Comparison of ENCODE assay signal across 16 cellular contexts in the genomic region with DNA sequence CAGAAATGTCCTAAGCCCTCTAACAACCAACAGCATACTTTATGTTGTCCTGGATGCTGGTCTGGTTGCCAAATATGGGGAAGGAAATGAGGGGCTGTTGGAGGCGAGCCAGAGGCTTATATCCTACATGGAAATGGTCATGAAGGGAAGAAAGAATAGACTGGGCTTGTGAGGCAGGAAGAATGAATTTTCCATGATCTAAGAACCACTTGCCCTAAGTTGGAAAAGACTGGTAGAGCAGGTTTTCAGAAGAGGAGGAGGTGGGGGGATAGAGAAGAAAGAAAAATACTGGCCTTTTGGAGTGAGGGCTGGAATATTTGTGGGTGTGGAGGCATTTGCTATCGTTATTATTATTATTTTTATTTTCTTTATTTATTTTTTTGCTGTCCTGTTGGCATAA.
DNase-seq lines count a peak whose midpoint lies in the region; ATAC-seq and TF ChIP-seq lines count a peak whose summit lies in the region.
"Had no signal": no experiment of that assay in that cellular context is flagged by ENCODE, and none has a peak within 500 bp of the region (broad histone marks: within the 10 kb centered on the region; RNA-seq: fewer than 3 reads in every experiment).

No MANE protein-coding gene starts in this region.

- DNase-seq in NCI-H748 (lab: John Stamatoyannopoulos, UW; ENCODE audit: unreplicated experiment) = peak; percentile 66
- DNase-seq in NCI-H748 treated with DMSO at 0.1 percent for 48 hours (lab: John Stamatoyannopoulos, UW) = no peak
- DNase-seq in RWPE2 (ENCODE audit: low spot score) = no peak
- DNase-seq in hepatocyte (ENCODE audit: low spot score) = no peak
- peak in 1 of 2 donors; percentile 38 for DNase-seq in thyroid gland
- no peak for DNase-seq in pons (ENCODE audit: low spot score)
- DNase-seq in transverse colon = no peak
- no peak for DNase-seq in SW480 (ENCODE audit: low spot score)
- DNase-seq: CD8-positive, alpha-beta memory T cell; EL; HFFc6; IMR-90; NCI-H187; NCI-H2171; NCI-H446 treated with DMSO at 0.1 percent for 48 hours had no signal

- no peak for ATAC-seq in RWPE2 (ENCODE audit: low read depth)

- TF ChIP-seq POLR2A in thyroid gland (IDR thresholded peaks at IDR 0.05) (no peak), transverse colon (IDR thresholded peaks at IDR 0.05) (no peak)

- H3K4me1 ChIP-seq in RWPE2 (ENCODE audit: insufficient read depth, poor library complexity, severe bottlenecking) (peaks cover 19% of the 10 kb centered on the region), hepatocyte (ENCODE audit: insufficient read depth) (peaks cover 7% of the 10 kb centered on the region), thyroid gland (peaks cover 9 to 16% of the 10 kb centered on the region in 2 donors), transverse colon (peaks cover 0 to 3% (median 0%) of the 10 kb centered on the region in 4 donors)
- H3K4me1 ChIP-seq: BLaER1 treated with 17β-estradiol and CSF1 and Interleukin-3, amounts not matched to agents 10 nM and 100 nM had no signal

- H4K20me1 ChIP-seq in hepatocyte (ENCODE audit: insufficient read depth, poor library complexity, severe bottlenecking) = no peaks in the 10 kb centered on the region
- H4K20me1 ChIP-seq: BLaER1 treated with 17β-estradiol and CSF1 and Interleukin-3, amounts not matched to agents 10 nM and 100 nM had no signal

- H3K27me3 ChIP-seq in RWPE2 (ENCODE audit: insufficient read depth, poor library complexity, severe bottlenecking) = no peaks in the 10 kb centered on the region
- peaks cover 3% of the 10 kb centered on the region for H3K27me3 ChIP-seq in hepatocyte
- H3K27me3 ChIP-seq in thyroid gland = no peaks in the 10 kb centered on the region
- H3K27me3 ChIP-seq in transverse colon = no peaks in the 10 kb centered on the region
- H3K27me3 ChIP-seq: BLaER1 treated with 17β-estradiol and CSF1 and Interleukin-3, amounts not matched to agents 10 nM and 100 nM had no signal

- H3K9me2 ChIP-seq in hepatocyte (replicated peaks; ENCODE audit: insufficient read depth) = no peaks in the 10 kb centered on the region

- no peaks in the 10 kb centered on the region for H3K36me3 ChIP-seq in RWPE2 (ENCODE audit: low read depth)
- no peaks in the 10 kb centered on the region for H3K36me3 ChIP-seq in hepatocyte (replicated peaks; ENCODE audit: insufficient read depth, low read depth)
- no peaks in the 10 kb centered on the region for H3K36me3 ChIP-seq in thyroid gland
- no peaks in the 10 kb centered on the region for H3K36me3 ChIP-seq in transverse colon
- H3K36me3 ChIP-seq: BLaER1 treated with 17β-estradiol and CSF1 and Interleukin-3, amounts not matched to agents 10 nM and 100 nM had no signal

- H3K4me3 ChIP-seq in RWPE2 (ENCODE audit: severe bottlenecking) (no peak overlapping the region), hepatocyte (no peak overlapping the region), thyroid gland (replicated peaks in 1 of 3) (no peak overlapping the region), transverse colon (no peak overlapping the region)
- H3K4me3 ChIP-seq: BLaER1 treated with 17β-estradiol and CSF1 and Interleukin-3, amounts not matched to agents 10 nM and 100 nM had no signal

- TF ChIP-seq CTCF in RWPE2 (IDR thresholded peaks at IDR 0.05; ENCODE audit: poor library complexity, severe bottlenecking) (no peak), hepatocyte (IDR thresholded peaks at IDR 0.05; ENCODE audit: poor library complexity) (no peak), thyroid gland (IDR thresholded peaks at IDR 0.05) (no peak), transverse colon (IDR thresholded peaks at IDR 0.05) (no peak)

- no peak overlapping the region for H3K4me2 ChIP-seq in hepatocyte
- H3K4me2 ChIP-seq: BLaER1 treated with 17β-estradiol and CSF1 and Interleukin-3, amounts not matched to agents 10 nM and 100 nM had no signal

- TF ChIP-seq EP300 in transverse colon (IDR thresholded peaks at IDR 0.05; ENCODE audit: low read depth) = no peak

- H3K9me3 ChIP-seq in RWPE2 (ENCODE audit: severe bottlenecking) (no peaks in the 10 kb centered on the region), hepatocyte (ENCODE audit: low read depth) (no peaks in the 10 kb centered on the region), thyroid gland (no peaks in the 10 kb centered on the region), transverse colon (no peaks in the 10 kb centered on the region)
- H3K9me3 ChIP-seq: BLaER1 treated with 17β-estradiol and CSF1 and Interleukin-3, amounts not matched to agents 10 nM and 100 nM had no signal

- H3K27ac ChIP-seq in RWPE2 (ENCODE audit: poor library complexity, severe bottlenecking) = peak overlapping the region; percentile 33
- H3K27ac ChIP-seq in hepatocyte = peak overlapping the region; percentile 53
- peak overlapping the region; percentile 49 to 87 (median 70) for H3K27ac ChIP-seq in thyroid gland
- no peak overlapping the region for H3K27ac ChIP-seq in transverse colon
- H3K27ac ChIP-seq: BLaER1 treated with 17β-estradiol and CSF1 and Interleukin-3, amounts not matched to agents 10 nM and 100 nM had no signal

- WGBS in hepatocyte (ENCODE audit: low lambda C conversion rate, missing lambda C conversion rate) = 73% methylated on average over 2 of the region's 2 CpGs
- WGBS in thyroid gland, 2 donors = 21% methylated on average over 2 of the region's 2 CpGs
- 21 to 39% methylated on average over 2 of the region's 2 CpGs for WGBS in transverse colon (ENCODE audit: low coverage in 1 of 2), 2 donors

- H2AFZ ChIP-seq in hepatocyte = no peak overlapping the region

- no peaks in the 10 kb centered on the region for H3K79me2 ChIP-seq in hepatocyte

- intact Hi-C loops in thyroid gland (cut with DNase I) (no loop called here), transverse colon (cut with DNase I; ENCODE audit: low total_unique reads) (loop anchor here (5.0 kb wide), 1 partner anchor 574 kb away; the partner anchor contains the start of gene THBS2)

- in situ Hi-C loops in transverse colon (cut with MboI; ENCODE audit: low pct_ligation_motif_present in 1 of 4, low pct_unique_long_range_greater_than_20kb in 1 of 4, low sequenced_read_pairs in 3 of 4) = no loop called here

Comparison
In these comparisons a context has a peak if more than half of its experiments do, and no peak if none do; other contexts are left out.
1. H3K27ac ChIP-seq: peak in RWPE2 (single experiment), hepatocyte (single experiment) and thyroid gland (3 of 3); none in transverse colon (0 of 4).